20 cellular contexts compared by ENCODE assay signal in genomic region chr9:81661339-81661738, GRCh38. TPM values are rescaled to one million over a fixed set of nuclear protein-coding genes. Genes with fewer than 3 reads are reported as not detected.
DNase-seq lines count a peak whose midpoint lies in the region; ATAC-seq and TF ChIP-seq lines count a peak whose summit lies in the region.
"Had no signal": no experiment of that assay in that cellular context is flagged by ENCODE, and none has a peak within 500 bp of the region (broad histone marks: within the 10 kb centered on the region; RNA-seq: fewer than 3 reads in every experiment).

No MANE protein-coding gene starts in this region.

- peaks cover 34% of the 10 kb centered on the region for H3K36me3 Mint-ChIP-seq in WTC11

- H3K27me3 Mint-ChIP-seq in WTC11 (ENCODE audit: low read depth), result no peaks in the 10 kb centered on the region
- H3K27me3 Mint-ChIP-seq: activated B cell treated with CpG ODN at 0.5 μM for 24 hours; activated CD4-positive, alpha-beta memory T cell treated with anti-CD3 and anti-CD28 coated beads, Interleukin-2, amount 10 ng/mL, durations not matched to agents 7 days and 5 days; activated T-cell treated with anti-CD3 and anti-CD28 coated beads, Interleukin-2, amount 50 U/mL, for 24 hours had no signal

- ATAC-seq in WTC11 (no peak), HG02885 (IDR thresholded peaks at IDR 0.05; ENCODE audit: poor library complexity, unreplicated experiment) (no peak)
- ATAC-seq: left cardiac atrium had no signal

- peak overlapping the region; percentile 68 for H3K27ac Mint-ChIP-seq in WTC11
- H3K27ac Mint-ChIP-seq: activated B cell treated with CpG ODN at 0.5 μM for 24 hours; activated CD4-positive, alpha-beta memory T cell treated with anti-CD3 and anti-CD28 coated beads, Interleukin-2, amount 10 ng/mL, durations not matched to agents 7 days and 5 days; activated T-cell treated with anti-CD3 and anti-CD28 coated beads, Interleukin-2, amount 50 U/mL, for 24 hours; T-helper 2 cell treated with Interferon-gamma antibody and Interleukin-4, amounts not matched to agents 5 μg/mL and 100 μg/mL, for 36 hours had no signal

- TF ChIP-seq CTCF in WTC11 (IDR thresholded peaks at IDR 0.05) (no peak), retinal pigment epithelial cell (conservative IDR thresholded peaks at IDR 0.05; ENCODE audit: low read depth, low read length) (no peak), GM20000 (IDR thresholded peaks at IDR 0.05; ENCODE audit: extremely low read depth, missing control alignments) (no peak)

- H3K9me3 Mint-ChIP-seq in WTC11, result no peaks in the 10 kb centered on the region
- H3K9me3 Mint-ChIP-seq: activated B cell treated with CpG ODN at 0.5 μM for 24 hours; activated T-cell treated with anti-CD3 and anti-CD28 coated beads, Interleukin-2, amount 50 U/mL, for 24 hours; T-helper 2 cell treated with Interferon-gamma antibody and Interleukin-4, amounts not matched to agents 5 μg/mL and 100 μg/mL, for 36 hours had no signal

- CTCF ChIA-PET in WTC11 (lab: Charles Lee), result no interaction called here

- no peak overlapping the region for H3K4me3 Mint-ChIP-seq in WTC11
- H3K4me3 Mint-ChIP-seq: activated B cell treated with CpG ODN at 0.5 μM for 24 hours; activated CD4-positive, alpha-beta memory T cell treated with anti-CD3 and anti-CD28 coated beads, Interleukin-2, amount 10 ng/mL, durations not matched to agents 7 days and 5 days; activated T-cell treated with anti-CD3 and anti-CD28 coated beads, Interleukin-2, amount 50 U/mL, for 24 hours; T-helper 2 cell treated with Interferon-gamma antibody and Interleukin-4, amounts not matched to agents 5 μg/mL and 100 μg/mL, for 36 hours had no signal

- peaks cover 80% of the 10 kb centered on the region for H3K4me1 Mint-ChIP-seq in WTC11
- H3K4me1 Mint-ChIP-seq: activated CD4-positive, alpha-beta memory T cell treated with anti-CD3 and anti-CD28 coated beads, Interleukin-2, amount 10 ng/mL, durations not matched to agents 7 days and 5 days had no signal

- no peak overlapping the region for H3K4me3 ChIP-seq in retinal pigment epithelial cell (ENCODE audit: low read length)
- H3K4me3 ChIP-seq: SJSA1, vagina had no signal

- POLR2A ChIA-PET in WTC11 (lab: Charles Lee), result interaction anchor here (0.6 kb wide), 1 partner anchor 44 kb away, joined by 3 read pairs; no protein-coding TSS in a partner anchor

- DNase-seq in NCI-H1092 (lab: John Stamatoyannopoulos, UW) (peak; percentile 90), NCI-H2107 (lab: John Stamatoyannopoulos, UW) (peak; percentile 62), WTC11 (ENCODE audit: low spot score) (no peak), retinal pigment epithelial cell (ENCODE audit: low read depth) (peak; percentile 39), GM20000 (ENCODE audit: low spot score) (no peak), SIG-M5 treated with dmso at 0.1 percent for 504 hours (lab: John Stamatoyannopoulos, UW; ENCODE audit: unreplicated experiment) (no peak)
- DNase-seq: activated B cell treated with CpG ODN at 0.5 μM for 24 hours; activated CD4-positive, alpha-beta memory T cell treated with anti-CD3 and anti-CD28 coated beads, Interleukin-2, amount 10 ng/mL, durations not matched to agents 7 days and 5 days; activated naive CD4-positive, alpha-beta T cell treated with anti-CD3 and anti-CD28 coated beads, Interleukin-2, amount 50 U/mL, for 16 hours; activated T-cell treated with anti-CD3 and anti-CD28 coated beads, Interleukin-2, amount 50 U/mL, for 24 hours; BE2C; left cardiac atrium; midbrain; OCI-M1; stimulated activated CD8-positive, alpha-beta memory T cell treated with anti-CD3 and anti-CD28 coated beads, Interleukin-4, amount 100 ng/mL, for 48 hours; substantia nigra had no signal

TF ChIP-seq in WTC11, 78 proteins besides CTCF, POLR2A, EP300 and RAD21:
- no peak for TF ChIP-seq NR1H2 (CRISPR knock-in tag; IDR thresholded peaks at IDR 0.05)
- TF ChIP-seq E2F1 (CRISPR knock-in tag; IDR thresholded peaks at IDR 0.05), result no peak
- TF ChIP-seq MLX (CRISPR knock-in tag; IDR thresholded peaks at IDR 0.05), result no peak
- no peak for TF ChIP-seq FOXP4 (CRISPR knock-in tag; IDR thresholded peaks at IDR 0.05)
- no peak for TF ChIP-seq SMAD3 (CRISPR knock-in tag; IDR thresholded peaks at IDR 0.05; ENCODE audit: borderline replicate concordance)
- no peak for TF ChIP-seq ZNF416 (CRISPR knock-in tag; IDR thresholded peaks at IDR 0.05)
- no peak for TF ChIP-seq ZMAT4 (CRISPR knock-in tag; IDR thresholded peaks at IDR 0.05)
- no peak for TF ChIP-seq ATF6 (CRISPR knock-in tag; IDR thresholded peaks at IDR 0.05)
- TF ChIP-seq OVOL2 (CRISPR knock-in tag; IDR thresholded peaks at IDR 0.05; ENCODE audit: borderline replicate concordance), result no peak
- no peak for TF ChIP-seq ZNF281 (CRISPR knock-in tag; IDR thresholded peaks at IDR 0.05)
- TF ChIP-seq TEAD4 (CRISPR knock-in tag; IDR thresholded peaks at IDR 0.05), result no peak

RNA-seq across cellular contexts. Expression of gene TLE1, which starts 28.0 kb away (rescaled TPM):
- total RNA-seq in WTC11 (2021), result 93.2 to 97.7 TPM (median 93.9 TPM) in 3 replicates

Comparison
In these comparisons a context has a peak if more than half of its experiments do, and no peak if none do; other contexts are left out.
1. DNase-seq: peak in NCI-H1092 (single experiment), NCI-H2107 (single experiment) and retinal pigment epithelial cell (single experiment); none in WTC11 (single experiment), GM20000 (single experiment) and SIG-M5 treated with dmso at 0.1 percent for 504 hours (single experiment).